Comparison of ENCODE assay signal across 7 cellular contexts in the genomic region with DNA sequence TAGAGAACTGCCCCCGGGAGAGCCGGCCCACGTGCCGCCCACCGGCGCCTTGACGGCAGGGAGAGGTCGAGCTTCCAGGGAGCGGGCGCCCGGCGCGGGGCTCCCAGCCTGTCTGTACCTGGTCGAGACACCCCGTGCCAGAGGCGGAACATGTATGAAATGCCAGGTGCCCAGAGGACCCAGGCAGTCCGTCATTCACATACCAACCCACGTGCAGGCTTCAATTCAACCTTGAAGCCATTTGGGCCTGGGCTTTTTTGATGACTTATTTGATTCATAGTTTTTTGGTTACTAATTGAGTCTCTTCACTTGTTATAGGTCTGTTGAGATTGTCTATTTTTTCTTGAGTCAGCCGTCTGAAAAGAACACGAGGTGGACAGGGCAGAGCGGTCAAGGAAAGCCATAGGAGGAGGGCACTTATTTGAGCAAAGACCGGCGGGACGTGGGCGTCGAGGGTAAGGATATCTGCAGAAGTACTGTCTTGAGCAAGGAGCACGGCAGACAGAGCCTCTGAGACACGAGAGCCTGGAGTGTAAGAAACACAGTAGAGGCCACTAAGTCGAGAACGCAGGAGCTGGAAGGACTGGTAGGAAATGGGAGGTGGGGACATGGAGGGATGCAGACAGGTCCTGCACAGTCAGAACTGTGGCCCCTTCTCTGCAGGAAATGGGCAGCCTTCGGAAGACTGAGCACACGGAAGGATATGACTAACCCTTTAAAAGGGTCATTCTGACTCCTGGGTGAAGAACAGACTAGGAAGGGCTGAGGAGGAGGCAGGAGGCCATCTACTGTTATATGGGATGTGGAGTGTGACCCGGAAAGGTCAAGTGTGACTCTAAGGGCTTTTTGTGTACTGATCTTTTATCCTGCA. TPM values are rescaled to one million over a fixed set of nuclear protein-coding genes. Genes with fewer than 3 reads are reported as not detected.
DNase-seq lines count a peak whose midpoint lies in the region; ATAC-seq and TF ChIP-seq lines count a peak whose summit lies in the region.

No MANE protein-coding gene starts in this region.

- H3K9ac ChIP-seq in NT2/D1 (ENCODE audit: insufficient read length, low read depth): peak overlapping the region; percentile 84

- H3K9me3 Mint-ChIP-seq in natural killer cell: peaks cover 0 to 4% of the 10 kb centered on the region in 2 donors

- H3K4me3 Mint-ChIP-seq in natural killer cell: peak overlapping the region; percentile 79

- peak overlapping the region; percentile 69 to 71 for H3K27ac Mint-ChIP-seq in natural killer cell

- intact Hi-C loops in natural killer cell (cut with micrococcal nuclease): loop anchor here (2.0 kb wide), 1 partner anchor 18 kb away; no protein-coding TSS in a partner anchor

- peaks cover 64% of the 10 kb centered on the region for H3K36me3 ChIP-seq in NT2/D1 (ENCODE audit: insufficient read depth, insufficient read length, low read length)

- H3K27me3 ChIP-seq in NT2/D1 (ENCODE audit: insufficient read depth, insufficient read length): no peaks in the 10 kb centered on the region

- peaks cover 10% of the 10 kb centered on the region for H3K4me1 ChIP-seq in NT2/D1 (ENCODE audit: insufficient read depth, insufficient read length)

- H3K4me1 Mint-ChIP-seq in natural killer cell: peaks cover 42 to 43% of the 10 kb centered on the region in 2 donors

- no peak for DNase-seq in NT2/D1 (ENCODE audit: low read depth, low spot score)
- peak; percentile 17 for DNase-seq in effector CD8-positive, alpha-beta T cell (lab: John Stamatoyannopoulos, UW)
- no peak for DNase-seq in natural killer cell
- DNase-seq in stimulated activated CD4-positive, alpha-beta T cell treated with anti-CD3 and anti-CD28 coated beads, Interleukin-2, amount 100 ng/mL, for 48 hours: no peak

- peak overlapping the region; percentile 73 for H3K4me3 ChIP-seq in NT2/D1 (ENCODE audit: insufficient read length, low read depth)

- no peak for TF ChIP-seq CTCF in natural killer cell (IDR thresholded peaks at IDR 0.05)

- H3K27me3 Mint-ChIP-seq in natural killer cell (ENCODE audit: low read depth in 2 of 2): no peaks in the 10 kb centered on the region

- ATAC-seq in GM21447 (IDR thresholded peaks at IDR 0.05; ENCODE audit: unreplicated experiment): peak; percentile 3
- no peak for ATAC-seq in natural killer cell
- ATAC-seq in HG03095 (IDR thresholded peaks at IDR 0.05; ENCODE audit: unreplicated experiment): no peak
- ATAC-seq in GM19328 (IDR thresholded peaks at IDR 0.05; ENCODE audit: unreplicated experiment): no peak

- peaks cover 5% of the 10 kb centered on the region; the same call in 1 of the 2 replicates for H3K9me3 ChIP-seq in NT2/D1 (ENCODE audit: insufficient read depth, low read length)

- H3K36me3 Mint-ChIP-seq in natural killer cell: peaks cover 2% of the 10 kb centered on the region

RNA-seq across cellular contexts. Expression of gene CAMSAP1, which starts 1.2 kb away (rescaled TPM):
- 10 to 100 TPM; 25.9 to 33.5 (median 28.1) TPM for total RNA-seq in natural killer cell

RNA-seq across cellular contexts. Expression of gene UBAC1, which starts 52.6 kb away (rescaled TPM):
- 10 to 100 TPM; 22.7 to 31.8 (median 27.6) TPM for total RNA-seq in natural killer cell
